Comparison of ENCODE assay signal across 13 cellular contexts in genomic region chr1:207282496-207283380, GRCh38. TPM values are rescaled to one million over a fixed set of nuclear protein-coding genes. Genes with fewer than 3 reads are reported as not detected.
DNase-seq lines count a peak whose midpoint lies in the region; ATAC-seq and TF ChIP-seq lines count a peak whose summit lies in the region.
"Had no signal": no experiment of that assay in that cellular context is flagged by ENCODE, and none has a peak within 500 bp of the region (broad histone marks: within the 10 kb centered on the region; RNA-seq: fewer than 3 reads in every experiment).

No MANE protein-coding gene starts in this region.

- intact Hi-C loops in Calu3 (cut with micrococcal nuclease; ENCODE audit: unreplicated experiment): loop anchor here (5.0 kb wide), 1 partner anchor 35 kb away; no protein-coding TSS in a partner anchor

- H3K36me3 ChIP-seq in duodenal mucosa (ENCODE audit: control insufficient read depth in 1 of 2, insufficient read depth in 2 of 2, low read length in 2 of 2): no peaks in the 10 kb centered on the region
- H3K36me3 ChIP-seq: MG63 had no signal

- no peaks in the 10 kb centered on the region for H3K9me3 ChIP-seq in duodenal mucosa (ENCODE audit: control insufficient read depth in 1 of 2, low read length in 2 of 2)
- H3K9me3 ChIP-seq: MG63 had no signal

- peak overlapping the region in 1 of 2 donors; percentile 40 for H3K4me3 ChIP-seq in duodenal mucosa (ENCODE audit: low read depth in 1 of 2, low read length in 2 of 2)
- H3K4me3 ChIP-seq: GM23248, MG63 had no signal

- TF ChIP-seq CTCF in Calu3 (IDR thresholded peaks at IDR 0.05; ENCODE audit: unreplicated experiment) (no peak), nephron progenitor cell (IDR thresholded peaks at IDR 0.05) (no peak)

- peak overlapping the region; percentile 87 for H3K27ac ChIP-seq in duodenal mucosa (ENCODE audit: low read depth, low read length)
- H3K27ac ChIP-seq in caudate nucleus (ENCODE audit: low read depth, low read length): no peak overlapping the region
- H3K27ac ChIP-seq: GM23248 had no signal

- H3K27me3 ChIP-seq in duodenal mucosa (ENCODE audit: control insufficient read depth in 1 of 2, insufficient read depth in 2 of 2, low read length in 2 of 2): no peaks in the 10 kb centered on the region
- H3K27me3 ChIP-seq: MG63 had no signal

- BruUV-seq in Calu3 (replicated peaks; lab: Mats Ljungman, UMichigan): TSS peak; percentile 90

- peaks cover 31 to 50% of the 10 kb centered on the region in 2 donors for H3K4me1 ChIP-seq in duodenal mucosa (ENCODE audit: control insufficient read depth in 1 of 2, insufficient read depth in 2 of 2, low read length in 2 of 2)

- no peaks in the 10 kb centered on the region for H3K9me3 Mint-ChIP-seq in Calu3 (ENCODE audit: low read depth, unreplicated experiment)
- H3K9me3 Mint-ChIP-seq in nephron progenitor cell: no peaks in the 10 kb centered on the region
- H3K9me3 Mint-ChIP-seq: memory B cell had no signal

- no peak for ATAC-seq in GM18520 (IDR thresholded peaks at IDR 0.05; ENCODE audit: unreplicated experiment)

- H3K27ac Mint-ChIP-seq in Calu3 (ENCODE audit: unreplicated experiment): peak overlapping the region; percentile 81
- H3K27ac Mint-ChIP-seq in nephron progenitor cell: peak overlapping the region; percentile 52

- H3K4me1 Mint-ChIP-seq in Calu3 (ENCODE audit: low read depth, unreplicated experiment) (peaks cover 38% of the 10 kb centered on the region), nephron progenitor cell (no peaks in the 10 kb centered on the region)

- H3K27me3 Mint-ChIP-seq in Calu3 (ENCODE audit: unreplicated experiment) (no peaks in the 10 kb centered on the region), nephron progenitor cell (ENCODE audit: low read depth, poor library complexity) (peaks cover 12% of the 10 kb centered on the region)

- CTCF ChIA-PET in Calu3 (lab: Charles Lee): interaction anchor here (1.2 kb wide), 1 partner anchor 52 kb away, joined by 3 read pairs; no protein-coding TSS in a partner anchor

- H3K9ac ChIP-seq in duodenal mucosa (ENCODE audit: low read depth in 1 of 2, low read length in 2 of 2): peak overlapping the region in 1 of 2 donors; percentile 54
- H3K9ac ChIP-seq: GM23248 had no signal

- DNase-seq in Calu3: peak; percentile 61
- DNase-seq in LoVo (ENCODE audit: low spot score): peak; percentile 55
- DNase-seq in nephron progenitor cell: no peak
- no peak for DNase-seq in caudate nucleus (lab: John Stamatoyannopoulos, UW)
- no peak for DNase-seq in NOMO-1 (lab: John Stamatoyannopoulos, UW; ENCODE audit: unreplicated experiment in 2 of 2)
- DNase-seq in NK-92 treated with Interleukin-12 subunit alpha and Interleukin-12 subunit beta, amount 100 ng/mL, for 24 hours (lab: John Stamatoyannopoulos, UW): no peak
- DNase-seq: activated effector memory CD4-positive, alpha-beta T cell treated with Interleukin-2 at 50 U/mL for 16 hours; MG63; NCI-H774 had no signal

- H3K4me3 Mint-ChIP-seq in Calu3 (ENCODE audit: low read depth, unreplicated experiment): peak overlapping the region; percentile 2
- no peak overlapping the region for H3K4me3 Mint-ChIP-seq in nephron progenitor cell
- H3K4me3 Mint-ChIP-seq: memory B cell had no signal

- no peaks in the 10 kb centered on the region for H3K36me3 Mint-ChIP-seq in Calu3 (ENCODE audit: insufficient read depth, unreplicated experiment)
- no peaks in the 10 kb centered on the region for H3K36me3 Mint-ChIP-seq in nephron progenitor cell (ENCODE audit: low read depth)

RNA-seq across cellular contexts. Expression of gene CD55, which starts 38.7 kb away (rescaled TPM):
- total RNA-seq in Calu3 (2022): 106 and 126 TPM in 2 replicates

Comparison
In these comparisons a context has a peak if more than half of its experiments do, and no peak if none do; other contexts are left out.
1. DNase-seq: peak in Calu3 (single experiment) and LoVo (single experiment); none in nephron progenitor cell (single experiment), caudate nucleus (0 of 61), NOMO-1 (0 of 2) and NK-92 treated with Interleukin-12 subunit alpha and Interleukin-12 subunit beta, amount 100 ng/mL, for 24 hours (single experiment).